ENCODE assay signal across 1 cellular context in the genomic region with DNA sequence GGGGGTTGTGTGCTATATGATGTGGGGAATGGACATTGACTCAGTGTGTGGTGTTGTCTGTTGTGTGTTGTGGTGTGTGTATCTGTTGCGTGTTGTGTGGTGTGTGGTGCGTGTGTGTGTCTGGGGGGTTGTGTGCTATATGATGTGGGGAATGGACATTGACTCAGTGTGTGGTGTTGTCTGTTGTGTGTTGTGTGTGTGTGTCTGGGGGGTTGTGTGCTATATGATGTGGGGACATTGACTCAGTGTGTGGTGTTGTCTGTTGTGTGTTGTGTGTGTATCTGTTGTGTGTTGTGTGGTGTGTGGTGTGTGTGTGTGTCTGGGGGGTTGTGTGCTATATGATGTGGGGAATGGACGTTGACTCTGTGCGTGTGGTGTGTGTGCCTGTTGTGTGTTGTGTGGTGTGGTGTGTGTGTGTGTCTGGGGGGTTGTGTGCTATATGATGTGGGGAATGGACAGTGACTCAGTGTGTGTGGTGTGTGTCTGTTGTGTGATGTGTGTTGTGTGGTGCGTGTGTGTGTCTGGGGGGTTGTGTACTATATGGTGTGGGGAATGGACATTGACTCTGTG.
TF ChIP-seq lines count a peak whose summit lies in the region.

No MANE protein-coding gene starts in this region.

TF ChIP-seq in GM12878, 131 proteins besides CTCF, POLR2A, EP300 and RAD21:
- TF ChIP-seq HDGF (IDR thresholded peaks at IDR 0.05) = peak; percentile 14; the same call in 1 of the 2 replicates
